In the genomic region with DNA sequence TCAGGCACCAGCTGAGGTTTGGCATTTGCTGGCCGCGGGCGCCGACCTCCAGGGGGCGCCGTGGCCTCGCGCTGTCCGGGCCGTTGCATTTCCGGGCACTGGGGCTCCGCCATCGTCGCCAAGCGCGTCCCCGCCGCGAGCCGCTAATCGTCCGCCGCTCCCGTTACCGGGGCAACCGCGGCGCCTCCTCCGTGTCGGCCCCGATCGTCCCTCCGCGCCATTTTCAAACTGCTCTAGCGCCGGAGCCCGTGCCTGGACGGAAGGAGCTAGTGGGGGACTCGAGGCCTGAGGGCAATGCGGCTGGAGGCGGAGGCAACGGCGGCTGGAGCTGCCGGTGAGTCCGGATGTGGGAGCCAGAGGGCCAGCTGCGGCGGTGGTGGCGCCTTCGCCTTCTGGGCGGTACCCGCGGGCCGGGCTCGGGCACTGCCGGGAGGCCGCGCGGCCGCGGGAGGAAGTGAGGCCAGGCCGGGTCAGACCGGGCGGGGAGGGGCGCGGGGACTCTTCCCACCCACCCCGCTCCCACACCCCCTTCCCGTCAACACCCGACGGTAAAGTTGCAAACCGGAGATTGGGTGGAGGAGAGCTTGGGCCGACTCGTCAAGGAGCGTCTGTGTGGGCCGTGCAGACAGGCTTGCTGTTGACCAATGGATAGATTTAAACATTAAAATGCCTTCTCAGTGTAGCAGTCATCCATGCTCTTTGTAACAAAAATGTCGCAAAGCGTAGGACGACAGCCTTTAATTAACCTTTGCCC, we compare ENCODE assay signal across 1 cellular context.
TF ChIP-seq lines count a peak whose summit lies in the region.

TSS of gene CEP135 (plus strand) at position 220 of the 754 bp plus-strand sequence. CDS start 3,186 bp downstream, outside the sequence.

TF ChIP-seq in H1, 55 proteins besides CTCF, POLR2A, EP300 and RAD21:
- TF ChIP-seq JUND (IDR thresholded peaks at IDR 0.05; ENCODE audit: low read length), result 0 out of 2 replicates have a peak, but pooled peaks have one; percentile 5
- TF ChIP-seq ASH2L (IDR thresholded peaks at IDR 0.05; ENCODE audit: low read length), result peak; percentile 99
- peak; percentile 48; the same call in 1 of the 2 replicates for TF ChIP-seq KDM5A (IDR thresholded peaks at IDR 0.05; ENCODE audit: low read length)
- TF ChIP-seq E2F6 (IDR thresholded peaks at IDR 0.05), result peak; percentile 28; the same call in 1 of the 2 replicates
- peak; percentile 78 to 94; a peak in 2 of 4 replicates for TF ChIP-seq SIN3A (conservative IDR thresholded peaks at IDR 0.05 in 1 of 2, IDR thresholded peaks at IDR 0.05 in 1 of 2; ENCODE audit: low read depth in 1 of 2, low read length in 2 of 2)
- no peak for TF ChIP-seq BCL11A (IDR thresholded peaks at IDR 0.05; ENCODE audit: low read depth in 2 of 2, low read length in 2 of 2)
- TF ChIP-seq FOSL1 (IDR thresholded peaks at IDR 0.05; ENCODE audit: insufficient read depth, low read depth, low read length), result no peak
- TF ChIP-seq PHF8 (conservative IDR thresholded peaks at IDR 0.05; ENCODE audit: low read depth, low read length), result peak; percentile 97
- peak; percentile 82 for TF ChIP-seq KDM4A (IDR thresholded peaks at IDR 0.05; ENCODE audit: low read depth, low read length, severe bottlenecking)
- TF ChIP-seq MAFK (IDR thresholded peaks at IDR 0.05; ENCODE audit: low read depth, low read length), result no peak
- TF ChIP-seq CREB1 (IDR thresholded peaks at IDR 0.05), result peak; percentile 70
- no peak; the same call in 1 of the 2 replicates for TF ChIP-seq CHD2 (IDR thresholded peaks at IDR 0.05; ENCODE audit: low read length)
- TF ChIP-seq YY1 (IDR thresholded peaks at IDR 0.05; ENCODE audit: low read depth, low read length), result peak; percentile 93
- TF ChIP-seq NANOG (IDR thresholded peaks at IDR 0.05; ENCODE audit: insufficient read depth, low read depth, low read length, poor library complexity, severe bottlenecking), result peak; percentile 60
- peak; percentile 81 for TF ChIP-seq TBP (IDR thresholded peaks at IDR 0.05; ENCODE audit: low read depth, low read length)
- TF ChIP-seq ATF2 (IDR thresholded peaks at IDR 0.05; ENCODE audit: low read length), result no peak
- TF ChIP-seq TAF7 (optimal IDR thresholded peaks at IDR 0.05; ENCODE audit: borderline replicate concordance, low read depth, low read length), result peak; percentile 78
- peak in 1 of 2 experiments; percentile 90; a peak in 2 of 4 replicates for TF ChIP-seq HDAC2 (IDR thresholded peaks at IDR 0.05; ENCODE audit: borderline replicate concordance in 1 of 2, low read depth in 2 of 2, low read length in 2 of 2)
- peak; percentile 66 for TF ChIP-seq CTBP2 (IDR thresholded peaks at IDR 0.05; ENCODE audit: borderline replicate concordance, insufficient read depth, insufficient read length, low read length)
- TF ChIP-seq TAF1 (IDR thresholded peaks at IDR 0.05; ENCODE audit: low read depth, low read length), result peak; percentile 77
- TF ChIP-seq ATF3 (IDR thresholded peaks at IDR 0.05; ENCODE audit: insufficient read depth, low read depth, low read length), result 0 out of 2 replicates have a peak, but pooled peaks have one; percentile 32
- 0 out of 2 replicates have a peak, but pooled peaks have one; percentile 57 for TF ChIP-seq TCF12 (IDR thresholded peaks at IDR 0.05; ENCODE audit: low read depth, low read length)
- TF ChIP-seq TEAD4 (IDR thresholded peaks at IDR 0.05; ENCODE audit: low read depth, low read length), result peak; percentile 76
- peak; percentile 99 for TF ChIP-seq RBBP5 (IDR thresholded peaks at IDR 0.05; ENCODE audit: borderline replicate concordance, low read depth, low read length)
- TF ChIP-seq POLR2AphosphoS5 (IDR thresholded peaks at IDR 0.05; ENCODE audit: low read depth, low read length), result peak; percentile 48
